ENCODE assay signal across 8 cellular contexts in genomic region chr2:73925853-73926492, GRCh38. TPM values are rescaled to one million over a fixed set of nuclear protein-coding genes. Genes with fewer than 3 reads are reported as not detected.
A peak's percentile ranks its signal among the peaks of the same experiment; 100 is the strongest.
DNase-seq lines count a peak whose midpoint lies in the region; ATAC-seq and TF ChIP-seq lines count a peak whose summit lies in the region.

No MANE protein-coding gene starts in this region.

- peaks cover 13% of the 10 kb centered on the region for H3K27me3 Mint-ChIP-seq in endodermal cell (ENCODE audit: insufficient read depth)

- H3K27ac ChIP-seq in endodermal cell (ENCODE audit: low read depth, low read length), result no peak overlapping the region
- peak overlapping the region in 1 of 2 donors; percentile 94 for H3K27ac ChIP-seq in ovary

- intact Hi-C loops in ovary (cut with DNase I), result loop anchor here in 1 of 4 donors (5.0 to 10.0 kb wide), 2 partner anchors 76 to 91 kb away; no protein-coding TSS in a partner anchor

- H3K4me3 ChIP-seq in endodermal cell (ENCODE audit: low read length), result peak overlapping the region; percentile 98
- peak overlapping the region; percentile 61 for H3K4me3 ChIP-seq in ovary

- no peaks in the 10 kb centered on the region for H3K4me1 ChIP-seq in endodermal cell (ENCODE audit: control insufficient read depth, insufficient read depth, low read length)
- H3K4me1 ChIP-seq in ovary (ENCODE audit: insufficient read depth), result peaks cover 3% of the 10 kb centered on the region

- TF ChIP-seq CTCF in endodermal cell (conservative IDR thresholded peaks at IDR 0.05) (no peak), ovary (IDR thresholded peaks at IDR 0.05) (no peak)

- H3K27me3 ChIP-seq in endodermal cell (ENCODE audit: control insufficient read depth, insufficient read depth, low read length, poor library complexity, severe bottlenecking) (peaks cover 9% of the 10 kb centered on the region), ovary (no peaks in the 10 kb centered on the region)

- ATAC-seq in HG03442 (IDR thresholded peaks at IDR 0.05; ENCODE audit: unreplicated experiment) (no peak), HG03039 (IDR thresholded peaks at IDR 0.05; ENCODE audit: unreplicated experiment) (no peak)

- peaks cover 2% of the 10 kb centered on the region for H3K36me3 Mint-ChIP-seq in endodermal cell (ENCODE audit: low read depth)

- no peak for TF ChIP-seq EP300 in ovary (IDR thresholded peaks at IDR 0.05)

- 88% methylated on average over 5 to 10 of the region's 13 CpGs for WGBS in endodermal cell (ENCODE audit: insufficient coverage in 1 of 2, insufficient read length in 1 of 2), 2 experiments
- WGBS in ovary, 3 donors, result 74 to 78% (median 76%) methylated on average over 13 of the region's 13 CpGs

- peak overlapping the region; percentile 88 for H3K4me3 Mint-ChIP-seq in endodermal cell

- peak overlapping the region; percentile 55 for H3K27ac Mint-ChIP-seq in endodermal cell

- no peaks in the 10 kb centered on the region for H3K9me3 Mint-ChIP-seq in endodermal cell

- peak; percentile 62 for DNase-seq in ELF-1 (ENCODE audit: low read depth, low spot score)
- peak; percentile 34 for DNase-seq in NCI-H526 treated with DMSO at 0.1 percent for 48 hours (lab: John Stamatoyannopoulos, UW)
- DNase-seq in endodermal cell, result peak; percentile 47
- peak in 2 of 5 donors; percentile 26 for DNase-seq in ovary
- no peak for DNase-seq in NCI-H2196 (lab: John Stamatoyannopoulos, UW; ENCODE audit: unreplicated experiment)
- DNase-seq in GM19240 (ENCODE audit: insufficient read length, low spot score), result no peak

- no peak for TF ChIP-seq POLR2A in ovary (IDR thresholded peaks at IDR 0.05)

- H3K4me1 Mint-ChIP-seq in endodermal cell, result peaks cover 14% of the 10 kb centered on the region

- H3K9me3 ChIP-seq in endodermal cell (ENCODE audit: control insufficient read depth, low read length) (no peaks in the 10 kb centered on the region), ovary (no peaks in the 10 kb centered on the region)

- H3K36me3 ChIP-seq in endodermal cell (ENCODE audit: control insufficient read depth, insufficient read depth, low read length), result peaks cover 5% of the 10 kb centered on the region
- no peaks in the 10 kb centered on the region for H3K36me3 ChIP-seq in ovary

- no peak overlapping the region for H3K9ac ChIP-seq in endodermal cell (ENCODE audit: extremely low read depth, low read length, poor library complexity, severe bottlenecking)

RNA-seq across cellular contexts. Expression of gene DGUOK, which starts 0.7 kb away (rescaled TPM):
- 10 to 100 TPM; 61.1 to 85.2 TPM for total RNA-seq in endodermal cell
- polyA plus RNA-seq in endodermal cell (2013, experiment 1 of 2), result 121 TPM
- polyA plus RNA-seq in endodermal cell (2013, experiment 2 of 2), result 111 TPM
- total RNA-seq in ovary, result 10 to 100 TPM; 45.8 to 66.2 (median 52.4) TPM
- 10 to 100 TPM; 70.7 to 84.1 TPM for polyA plus RNA-seq in ovary

RNA-seq across cellular contexts. Expression of gene ACTG2, which starts 33.2 kb away (rescaled TPM):
- total RNA-seq in endodermal cell (1 to 10 TPM; 1.5 to 1.6 TPM), ovary (100 to 1,000 TPM in 1 of 7 donors, 10 to 100 TPM in 4, 1 to 10 TPM in 2; 3.8 to 558 (median 42.6) TPM)
- polyA plus RNA-seq in endodermal cell (2013, experiment 1 of 2), result 7.3 TPM
- 12.0 TPM for polyA plus RNA-seq in endodermal cell (2013, experiment 2 of 2)
- polyA plus RNA-seq in ovary, result 100 to 1,000 TPM in 1 of 2 donors, 10 to 100 TPM in 1; 66.5 to 478 TPM

RNA-seq across cellular contexts. Expression of gene TET3, which starts 58.7 kb away (rescaled TPM):
- 10 to 100 TPM; 23.5 to 26.3 TPM for total RNA-seq in endodermal cell
- polyA plus RNA-seq in endodermal cell (2013, experiment 1 of 2), result 12.5 TPM
- polyA plus RNA-seq in endodermal cell (2013, experiment 2 of 2), result 12.4 TPM
- 10 to 100 TPM in 2 of 7 donors, 1 to 10 TPM in 5; 5.1 to 13.5 (median 7.9) TPM for total RNA-seq in ovary
- polyA plus RNA-seq in ovary, result 1 to 10 TPM; 2.6 to 3.3 TPM

Comparison
In these comparisons a context has a peak if more than half of its experiments do, and no peak if none do; other contexts are left out.
1. DNase-seq: peak in ELF-1 (single experiment), NCI-H526 treated with DMSO at 0.1 percent for 48 hours (single experiment) and endodermal cell (single experiment); none in NCI-H2196 (single experiment) and GM19240 (single experiment).